In genomic region chr18:46466236-46467160, GRCh38 we compare ENCODE assay signal across 22 cellular contexts.
A peak's percentile ranks its signal among the peaks of the same experiment; 100 is the strongest.
DNase-seq lines count a peak whose midpoint lies in the region; TF ChIP-seq lines count a peak whose summit lies in the region.
"Had no signal": no experiment of that assay in that cellular context is flagged by ENCODE, and none has a peak within 500 bp of the region (broad histone marks: within the 10 kb centered on the region; RNA-seq: fewer than 3 reads in every experiment).

No MANE protein-coding gene starts in this region.

- H3K9ac ChIP-seq in HUES64 (ENCODE audit: low read depth, low read length) (peak overlapping the region; percentile 29; the same call in 1 of the 2 replicates), endodermal cell (ENCODE audit: extremely low read depth, low read length, poor library complexity, severe bottlenecking) (no peak overlapping the region), neural progenitor cell (no peak overlapping the region)

- peaks cover 59% of the 10 kb centered on the region for H3K4me1 Mint-ChIP-seq in endodermal cell
- H3K4me1 Mint-ChIP-seq in neural progenitor cell, result peaks cover 55% of the 10 kb centered on the region
- H3K4me1 Mint-ChIP-seq: T-cell had no signal

- TF ChIP-seq CTCF in C4-2B (conservative IDR thresholded peaks at IDR 0.05) (no peak), endodermal cell (conservative IDR thresholded peaks at IDR 0.05) (no peak), neural progenitor cell (IDR thresholded peaks at IDR 0.05) (no peak), foreskin fibroblast (IDR thresholded peaks at IDR 0.05; ENCODE audit: low read depth, low read length) (no peak)

- H3K27me3 ChIP-seq in HUES64 (ENCODE audit: insufficient read depth, low read length), result no peaks in the 10 kb centered on the region
- peaks cover 8% of the 10 kb centered on the region for H3K27me3 ChIP-seq in endodermal cell (ENCODE audit: control insufficient read depth, insufficient read depth, low read length, poor library complexity, severe bottlenecking)
- H3K27me3 ChIP-seq in neural progenitor cell, result no peaks in the 10 kb centered on the region

- H3K4me1 ChIP-seq in HUES64 (ENCODE audit: insufficient read depth, low read length) (peaks cover 31% of the 10 kb centered on the region), endodermal cell (ENCODE audit: control insufficient read depth, insufficient read depth, low read length) (peaks cover 23% of the 10 kb centered on the region), neural progenitor cell (peaks cover 74% of the 10 kb centered on the region)

- H3K27me3 Mint-ChIP-seq in endodermal cell (ENCODE audit: insufficient read depth), result peaks cover 57% of the 10 kb centered on the region
- H3K27me3 Mint-ChIP-seq in neural progenitor cell (ENCODE audit: insufficient read depth, low read depth), result peaks cover 2% of the 10 kb centered on the region

- peak overlapping the region; percentile 92 for H3K27ac ChIP-seq in C4-2B
- H3K27ac ChIP-seq in HUES64 (ENCODE audit: low read depth, low read length), result peak overlapping the region; percentile 12; the same call in 1 of the 2 replicates
- H3K27ac ChIP-seq in endodermal cell (ENCODE audit: low read depth, low read length), result no peak overlapping the region
- peak overlapping the region; percentile 66 for H3K27ac ChIP-seq in neural progenitor cell
- H3K27ac ChIP-seq: hepatocyte had no signal

- H3K4me2 ChIP-seq in neural progenitor cell, result peak overlapping the region; percentile 64
- H3K4me2 ChIP-seq: hepatocyte, smooth muscle cell had no signal

- H4K20me1 ChIP-seq in neural progenitor cell (ENCODE audit: low read depth), result peaks cover 6% of the 10 kb centered on the region

- H3K9me3 ChIP-seq in HUES64 (ENCODE audit: insufficient read depth, low read depth, low read length) (no peaks in the 10 kb centered on the region), endodermal cell (ENCODE audit: control insufficient read depth, low read length) (no peaks in the 10 kb centered on the region), neural progenitor cell (ENCODE audit: low read depth) (no peaks in the 10 kb centered on the region)

- WGBS in HUES64, result 43% methylated on average over 8 of the region's 9 CpGs
- WGBS in endodermal cell (ENCODE audit: insufficient coverage in 1 of 2, insufficient read length in 1 of 2), 2 experiments, result 52 to 62% methylated on average over 5 to 8 of the region's 9 CpGs

- H3K36me3 Mint-ChIP-seq in endodermal cell (ENCODE audit: low read depth) (no peaks in the 10 kb centered on the region), neural progenitor cell (no peaks in the 10 kb centered on the region)
- H3K36me3 Mint-ChIP-seq: CD8-positive, alpha-beta T cell; T-cell had no signal

- H3K4me3 ChIP-seq in HUES64 (ENCODE audit: low read length) (no peak overlapping the region), endodermal cell (ENCODE audit: low read length) (no peak overlapping the region), neural progenitor cell (no peak overlapping the region), foreskin fibroblast (ENCODE audit: low read depth in 1 of 2, low read length in 2 of 2) (no peak overlapping the region)
- H3K4me3 ChIP-seq: hepatocyte, smooth muscle cell had no signal

- no peak overlapping the region for H2AFZ ChIP-seq in neural progenitor cell (replicated peaks)
- H2AFZ ChIP-seq: hepatocyte had no signal

- DNase-seq in endodermal cell, result peak; percentile 80
- peak; percentile 81 for DNase-seq in neural progenitor cell (ENCODE audit: low spot score)
- DNase-seq in foreskin fibroblast, result no peak
- DNase-seq in stimulated activated CD4-positive, alpha-beta T cell treated with anti-CD3 and anti-CD28 coated beads, Interleukin-4, amount 100 ng/mL, for 4 hours, result no peak
- DNase-seq in NCI-H2171 (lab: John Stamatoyannopoulos, UW), result no peak
- no peak for DNase-seq in HUDEP-2 (lab: John Stamatoyannopoulos, UW; ENCODE audit: unreplicated experiment in 76 of 76)
- DNase-seq: activated CD4-positive, alpha-beta T cell treated with anti-CD3 and anti-CD28 coated beads, Interleukin-2, amount 50 U/mL, for 4 hours; activated gamma-delta T cell treated with Interleukin-2 at 50 U/mL for 16 hours; activated T-cell treated with anti-CD3 and anti-CD28 coated beads for 4 hours; CD8-positive, alpha-beta T cell; cerebellar nuclear complex; DND-41; midbrain; NCI-H1092 treated with DMSO at 0.1 percent for 48 hours; nephron progenitor cell; SHP77; stimulated activated CD4-positive, alpha-beta T cell treated with anti-CD3 and anti-CD28 coated beads, Interleukin-4, amount 100 ng/mL, for 24 hours; T-cell had no signal

- H3K27ac Mint-ChIP-seq in endodermal cell (peak overlapping the region; percentile 52), neural progenitor cell (peak overlapping the region; percentile 40)
- H3K27ac Mint-ChIP-seq: CD8-positive, alpha-beta T cell; nephron progenitor cell; T-cell had no signal

- H3K79me2 ChIP-seq in neural progenitor cell (ENCODE audit: low read depth), result no peaks in the 10 kb centered on the region
- H3K79me2 ChIP-seq: hepatocyte had no signal

- H3K4me3 Mint-ChIP-seq in endodermal cell, result no peak overlapping the region
- peak overlapping the region; percentile 31 for H3K4me3 Mint-ChIP-seq in neural progenitor cell
- H3K4me3 Mint-ChIP-seq: CD8-positive, alpha-beta T cell; nephron progenitor cell; T-cell had no signal

- H3K36me3 ChIP-seq in HUES64 (ENCODE audit: insufficient read depth, low read length) (no peaks in the 10 kb centered on the region), endodermal cell (ENCODE audit: control insufficient read depth, insufficient read depth, low read length) (no peaks in the 10 kb centered on the region), neural progenitor cell (no peaks in the 10 kb centered on the region)

- H3K9me3 Mint-ChIP-seq in endodermal cell (no peaks in the 10 kb centered on the region), neural progenitor cell (no peaks in the 10 kb centered on the region)
- H3K9me3 Mint-ChIP-seq: CD8-positive, alpha-beta T cell; nephron progenitor cell; T-cell had no signal

- peaks cover 29% of the 10 kb centered on the region for H3F3A ChIP-seq in neural progenitor cell (ENCODE audit: low read depth)

Comparison
In these comparisons a context has a peak if more than half of its experiments do, and no peak if none do; other contexts are left out.
1. DNase-seq: peak in endodermal cell (single experiment) and neural progenitor cell (single experiment); none in foreskin fibroblast (0 of 2), stimulated activated CD4-positive, alpha-beta T cell treated with anti-CD3 and anti-CD28 coated beads, Interleukin-4, amount 100 ng/mL, for 4 hours (0 of 2), NCI-H2171 (single experiment) and HUDEP-2 (0 of 76).